Comparison of ENCODE assay signal across 16 cellular contexts in genomic region chr7:16064316-16064715, GRCh38.
"Had no signal": no experiment of that assay in that cellular context is flagged by ENCODE, and none has a peak within 500 bp of the region (broad histone marks: within the 10 kb centered on the region; RNA-seq: fewer than 3 reads in every experiment).

No MANE protein-coding gene starts in this region.

- H3K27ac ChIP-seq: adrenal gland, epithelial cell of prostate had no signal

- H3K9me3 ChIP-seq: adrenal gland, stomach, thyroid gland had no signal

- H3K4me3 ChIP-seq: adrenal gland, skin epidermis, stomach, thyroid gland had no signal

- H3K27me3 ChIP-seq: adrenal gland, stomach, thyroid gland had no signal

- ATAC-seq: activated T-helper 17 cell treated with anti-CD3 and anti-CD28 coated beads, Interleukin-2, amount 50 U/mL, for 72 hours; effector memory CD8-positive, alpha-beta T cell had no signal

- DNase-seq: activated B cell treated with CpG ODN at 0.5 μM for 24 hours; activated CD4-positive, alpha-beta T cell treated with anti-CD3 and anti-CD28 coated beads, Interleukin-2, amount 10 ng/mL, durations not matched to agents 7 days and 5 days; activated CD8-positive, alpha-beta memory T cell treated with anti-CD3 and anti-CD28 coated beads for 24 hours; activated naive CD4-positive, alpha-beta T cell treated with anti-CD3 and anti-CD28 coated beads for 36 hours; adrenal gland; central memory CD4-positive, alpha-beta T cell; cortex of kidney; effector memory CD8-positive, alpha-beta T cell; islet precursor cell; mesendoderm; stimulated activated CD4-positive, alpha-beta T cell treated with anti-CD3 and anti-CD28 coated beads, Interleukin-4, amount 100 ng/mL, for 4 hours; stomach; thyroid gland had no signal

- H3K36me3 ChIP-seq: adrenal gland, stomach, thyroid gland had no signal
